ENCODE assay signal across 12 cellular contexts in the genomic region with DNA sequence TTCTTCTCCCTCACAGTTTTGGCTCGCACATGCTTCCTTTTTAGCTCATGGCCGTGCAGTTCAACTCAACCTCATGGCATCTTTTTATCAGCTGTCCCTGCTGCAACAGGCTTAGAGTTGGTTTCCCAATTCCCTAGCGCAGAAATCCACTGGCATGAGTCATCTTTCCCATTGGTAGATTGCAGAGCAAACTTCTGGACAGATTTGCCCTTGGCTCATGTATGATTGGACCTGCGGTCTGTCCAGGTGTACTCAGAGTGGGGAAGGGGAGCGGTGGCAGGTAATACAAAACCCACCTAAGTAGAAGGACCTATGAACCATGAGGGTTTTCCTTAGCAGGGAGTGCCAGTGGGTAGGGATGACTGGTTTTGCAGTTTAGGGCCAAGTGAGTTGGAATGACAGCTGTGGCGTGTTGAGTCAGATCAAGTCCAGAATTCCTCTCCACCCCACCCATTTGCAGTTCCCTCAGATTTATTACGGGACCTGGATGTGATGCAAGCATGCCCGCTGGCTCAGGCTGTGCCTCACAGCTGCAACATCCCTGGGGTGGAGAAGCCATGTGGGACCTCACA.
A peak's percentile ranks its signal among the peaks of the same experiment; 100 is the strongest.
DNase-seq lines count a peak whose midpoint lies in the region; ATAC-seq, FAIRE-seq and TF ChIP-seq lines count a peak whose summit lies in the region.
"Had no signal": no experiment of that assay in that cellular context is flagged by ENCODE, and none has a peak within 500 bp of the region (broad histone marks: within the 10 kb centered on the region; RNA-seq: fewer than 3 reads in every experiment).

No MANE protein-coding gene starts in this region.

- H3K4me2 ChIP-seq in GM23248 (ENCODE audit: unreplicated experiment), result peak overlapping the region; percentile 85
- H3K4me2 ChIP-seq in astrocyte (ENCODE audit: low read length), result peak overlapping the region; percentile 57

- peaks cover 27% of the 10 kb centered on the region for H3F3A ChIP-seq in GM23248 (ENCODE audit: insufficient read depth)

- H3K27me3 Mint-ChIP-seq in astrocyte (ENCODE audit: low read depth, unreplicated experiment), result no peaks in the 10 kb centered on the region

- WGBS in GM23248 (ENCODE audit: low coverage in 1 of 2, low lambda C conversion rate in 2 of 2, missing lambda C conversion rate in 2 of 2), 2 experiments, result 3 to 5% methylated on average over 8 of the region's 8 CpGs

- ATAC-seq in HG03135 (IDR thresholded peaks at IDR 0.05; ENCODE audit: unreplicated experiment), result no peak
- ATAC-seq: HCT116 had no signal

- H4K20me1 ChIP-seq in GM23248 (ENCODE audit: insufficient read depth) (no peaks in the 10 kb centered on the region), astrocyte (ENCODE audit: insufficient read depth, low read length) (no peaks in the 10 kb centered on the region)

- in situ Hi-C loops in GM23248 (cut with MboI), result no loop called here

- H3K9me2 ChIP-seq in GM23248 (ENCODE audit: insufficient read depth), result no peaks in the 10 kb centered on the region

- H3K4me1 ChIP-seq in GM23248 (ENCODE audit: insufficient read depth) (peaks cover 27% of the 10 kb centered on the region), astrocyte (ENCODE audit: insufficient read depth, low read length) (peaks cover 13% of the 10 kb centered on the region), right atrium auricular region (peaks cover 0 to 14% of the 10 kb centered on the region in 2 donors)
- H3K4me1 ChIP-seq: spleen had no signal

- no peaks in the 10 kb centered on the region for H3K9me3 ChIP-seq in GM23248 (ENCODE audit: low read depth)
- no peaks in the 10 kb centered on the region for H3K9me3 ChIP-seq in astrocyte (ENCODE audit: insufficient read depth, low read depth, low read length)
- H3K9me3 ChIP-seq in right atrium auricular region, result no peaks in the 10 kb centered on the region
- H3K9me3 ChIP-seq: spleen had no signal

- DNase-seq in GM23248 (peak; percentile 95), astrocyte (ENCODE audit: low read depth) (peak; percentile 92), right atrium auricular region (ENCODE audit: low spot score) (peak; percentile 89), HPDE6-E6E7 (ENCODE audit: extremely low spot score) (no peak), NCI-H1417 (lab: John Stamatoyannopoulos, UW) (no peak), SHP77 (lab: John Stamatoyannopoulos, UW) (no peak)
- DNase-seq: kidney, NCI-H2107, spleen had no signal

- peaks cover 2% of the 10 kb centered on the region for H3K4me1 Mint-ChIP-seq in astrocyte (ENCODE audit: low read depth, unreplicated experiment)

- H3K27me3 ChIP-seq in GM23248 (replicated peaks; ENCODE audit: insufficient read depth) (no peaks in the 10 kb centered on the region), astrocyte (ENCODE audit: insufficient read depth, low read length) (no peaks in the 10 kb centered on the region), right atrium auricular region (no peaks in the 10 kb centered on the region)
- H3K27me3 ChIP-seq: spleen had no signal

- H3K27ac Mint-ChIP-seq in astrocyte (ENCODE audit: unreplicated experiment), result no peak overlapping the region

- no peaks in the 10 kb centered on the region for H3K36me3 Mint-ChIP-seq in astrocyte (ENCODE audit: low read depth, unreplicated experiment)

- H3K36me3 ChIP-seq in GM23248 (ENCODE audit: low read depth) (no peaks in the 10 kb centered on the region), astrocyte (ENCODE audit: insufficient read depth, low read length) (no peaks in the 10 kb centered on the region), right atrium auricular region (no peaks in the 10 kb centered on the region)
- H3K36me3 ChIP-seq: spleen had no signal

- FAIRE-seq in astrocyte (lab: Jason Lieb, UNC), result peak; percentile 39
- FAIRE-seq: kidney had no signal

- H3K79me2 ChIP-seq in GM23248 (ENCODE audit: insufficient read depth) (no peaks in the 10 kb centered on the region), astrocyte (ENCODE audit: insufficient read depth, low read length) (no peaks in the 10 kb centered on the region)

- H3K27ac ChIP-seq in GM23248 (peak overlapping the region; percentile 95), astrocyte (ENCODE audit: low read depth, low read length) (peak overlapping the region; percentile 22), right atrium auricular region (peak overlapping the region; percentile 53 to 78), skin epidermis (peak overlapping the region in 18 of 21 experiments; percentile 1 to 83 (median 74))
- H3K27ac ChIP-seq: spleen had no signal

- H3K4me3 Mint-ChIP-seq in astrocyte (ENCODE audit: unreplicated experiment), result no peak overlapping the region

- H3K9me3 Mint-ChIP-seq in astrocyte (ENCODE audit: unreplicated experiment), result no peaks in the 10 kb centered on the region

- H3K9ac ChIP-seq in GM23248, result peak overlapping the region; percentile 68
- H3K9ac ChIP-seq in astrocyte (ENCODE audit: low read length), result no peak overlapping the region

- H2AFZ ChIP-seq in GM23248 (peak overlapping the region; percentile 63), astrocyte (ENCODE audit: low read depth, low read length) (no peak overlapping the region)

- H3K4me3 ChIP-seq in GM23248 (peak overlapping the region; percentile 49), astrocyte (ENCODE audit: insufficient read depth, low read depth, low read length) (no peak overlapping the region), right atrium auricular region (no peak overlapping the region), skin epidermis (no peak overlapping the region)
- H3K4me3 ChIP-seq: spleen had no signal

- TF ChIP-seq CTCF in astrocyte (IDR thresholded peaks at IDR 0.05; ENCODE audit: insufficient read depth, low read depth, low read length), result no peak
- TF ChIP-seq CTCF in right atrium auricular region (IDR thresholded peaks at IDR 0.05), result no peak

Comparison
In these comparisons a context has a peak if more than half of its experiments do, and no peak if none do; other contexts are left out.
1. DNase-seq: peak in GM23248 (single experiment), astrocyte (single experiment) and right atrium auricular region (single experiment); none in HPDE6-E6E7 (single experiment), NCI-H1417 (0 of 3) and SHP77 (0 of 2).
2. H3K27ac ChIP-seq: peak in every context shown above with its lines; median percentile 95 in GM23248; 74 in skin epidermis; 66 in right atrium auricular region; 22 in astrocyte.